11 cellular contexts compared by ENCODE assay signal in the genomic region with DNA sequence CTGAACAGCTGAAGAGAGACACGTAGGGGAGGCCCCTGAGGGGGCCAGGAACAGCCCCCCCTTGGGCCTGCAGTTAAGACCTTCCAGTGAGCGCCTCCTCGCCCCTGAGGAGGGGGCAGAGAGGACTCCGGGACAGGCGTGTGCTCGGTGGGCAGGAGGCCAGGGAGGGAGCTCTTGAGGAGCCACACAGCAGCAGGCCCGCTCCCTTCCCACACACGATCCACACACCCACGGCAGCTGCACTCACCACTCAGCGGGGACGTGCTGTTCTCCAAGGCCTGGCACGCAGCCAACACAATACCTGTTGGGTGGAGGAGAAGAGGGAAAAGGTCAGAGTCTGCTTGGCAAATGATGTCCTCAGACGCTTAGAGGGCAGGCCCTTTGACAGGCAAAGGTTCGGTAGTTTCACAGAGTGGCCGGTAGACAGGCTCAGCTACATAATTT. TPM values are rescaled to one million over a fixed set of nuclear protein-coding genes. Genes with fewer than 3 reads are reported as not detected.
DNase-seq lines count a peak whose midpoint lies in the region; ATAC-seq and TF ChIP-seq lines count a peak whose summit lies in the region.
"Had no signal": no experiment of that assay in that cellular context is flagged by ENCODE, and none has a peak within 500 bp of the region (broad histone marks: within the 10 kb centered on the region; RNA-seq: fewer than 3 reads in every experiment).

No MANE protein-coding gene starts in this region.

- DNase-seq in NCI-H1436 (lab: John Stamatoyannopoulos, UW) (peak; percentile 44), NCI-H1436 treated with DMSO at 0.1 percent for 48 hours (lab: John Stamatoyannopoulos, UW) (no peak), NCI-H526 (lab: John Stamatoyannopoulos, UW) (peak; percentile 55 to 80), right cardiac atrium (peak in 1 of 3 donors; percentile 56), transverse colon (peak; percentile 95), HPDE6-E6E7 (ENCODE audit: extremely low spot score) (no peak), GM10248 (ENCODE audit: extremely low spot score) (no peak)
- DNase-seq: 8988T, WERI-Rb-1 had no signal

- CTCF ChIA-PET in GM10248 (lab: Yijun Ruan, JAX), result no interaction called here

- H3K27me3 ChIP-seq in right cardiac atrium (ENCODE audit: control insufficient read depth, insufficient read depth), result no peaks in the 10 kb centered on the region
- H3K27me3 ChIP-seq in transverse colon, result no peaks in the 10 kb centered on the region

- intact Hi-C loops in right cardiac atrium (cut with DNase I) (no loop called here), transverse colon (cut with DNase I; ENCODE audit: low total_unique reads) (loop anchor here (5.0 kb wide), 1 partner anchor 1518 kb away; no protein-coding TSS in a partner anchor)

- H3K4me3 ChIP-seq in right cardiac atrium (ENCODE audit: low read length) (no peak overlapping the region), transverse colon (no peak overlapping the region)
- H3K4me3 ChIP-seq: thoracic aorta had no signal

- peak; percentile 17 to 44 for ATAC-seq in right cardiac atrium
- no peak for ATAC-seq in HG02588 (IDR thresholded peaks at IDR 0.05; ENCODE audit: unreplicated experiment)

- TF ChIP-seq EP300 in transverse colon (IDR thresholded peaks at IDR 0.05; ENCODE audit: low read depth), result peak; percentile 85

- POLR2A ChIA-PET in GM10248 (lab: Yijun Ruan, JAX), result no interaction called here

- WGBS in right cardiac atrium, result 56% methylated on average over 15 of the region's 15 CpGs
- 45% methylated on average over 15 of the region's 15 CpGs; no CpG with 5 or more reads in 1 of the 2 donors for WGBS in transverse colon (ENCODE audit: low coverage in 1 of 2), 2 donors

- peak; percentile 32 for TF ChIP-seq POLR2A in transverse colon (IDR thresholded peaks at IDR 0.05)

- in situ Hi-C loops in transverse colon (cut with MboI; ENCODE audit: low pct_ligation_motif_present in 1 of 4, low pct_unique_long_range_greater_than_20kb in 1 of 4, low sequenced_read_pairs in 3 of 4), result no loop called here

- no peak overlapping the region for H3K27ac ChIP-seq in right cardiac atrium (ENCODE audit: low read length)
- peak overlapping the region; percentile 75 to 87 (median 80) for H3K27ac ChIP-seq in transverse colon
- H3K27ac ChIP-seq: thoracic aorta, WERI-Rb-1 had no signal

- H3K9me3 ChIP-seq in right cardiac atrium (ENCODE audit: control insufficient read depth, low read length) (no peaks in the 10 kb centered on the region), transverse colon (no peaks in the 10 kb centered on the region)
- H3K9me3 ChIP-seq: thoracic aorta had no signal

- TF ChIP-seq CTCF in transverse colon (IDR thresholded peaks at IDR 0.05) (peak in 1 of 5 experiments; percentile 24), GM10248 (IDR thresholded peaks at IDR 0.05; ENCODE audit: control extremely low read depth, extremely low read depth, low read depth, missing control alignments) (no peak)

- H3K4me1 ChIP-seq in right cardiac atrium (ENCODE audit: control insufficient read depth, insufficient read depth, low read length) (no peaks in the 10 kb centered on the region), transverse colon (peaks cover 13 to 58% (median 30%) of the 10 kb centered on the region in 4 donors)

- H3K36me3 ChIP-seq in transverse colon, result no peaks in the 10 kb centered on the region
- H3K36me3 ChIP-seq: thoracic aorta, WERI-Rb-1 had no signal

RNA-seq across cellular contexts. Expression of a gene that starts 39.0 kb away (rescaled TPM):
- total RNA-seq in right cardiac atrium (under 1 TPM; 0.47 to 0.96 (median 0.58) TPM), transverse colon (10 to 100 TPM; 10.7 to 51.3 (median 33.7) TPM)
- 0.81 TPM for polyA plus RNA-seq in right cardiac atrium

Comparison
In these comparisons a context has a peak if more than half of its experiments do, and no peak if none do; other contexts are left out.
1. DNase-seq: peak in NCI-H1436 (single experiment), NCI-H526 (2 of 2) and transverse colon (single experiment); none in NCI-H1436 treated with DMSO at 0.1 percent for 48 hours (single experiment), HPDE6-E6E7 (single experiment) and GM10248 (single experiment).
2. RNA of a gene that starts 39.0 kb away (total RNA-seq): 10.7 to 51.3 TPM in transverse colon; 0.47 to 0.96 TPM in right cardiac atrium; every median in the first group is over 4 times any median in the second.